ENCODE assay signal across 19 cellular contexts in the genomic region with DNA sequence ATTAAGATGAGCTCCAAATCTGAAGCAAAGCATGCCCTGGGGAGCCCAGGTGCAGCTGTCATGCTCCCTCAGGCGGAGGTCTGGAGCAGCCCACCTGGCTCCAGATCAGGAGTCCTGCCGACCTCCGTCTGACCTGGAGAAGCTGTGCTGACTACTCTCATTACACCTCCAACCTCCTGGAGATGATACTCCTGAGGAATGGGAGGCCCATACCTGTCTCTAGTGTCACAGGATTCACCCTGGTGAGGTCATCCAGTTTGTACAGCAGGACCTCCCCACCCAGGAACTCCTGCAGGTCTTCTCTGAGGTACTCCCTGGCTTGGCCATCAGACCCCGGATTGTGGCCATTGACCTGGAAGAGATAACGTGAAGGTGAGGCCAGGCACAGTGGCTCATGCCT.
"Had no signal": no experiment of that assay in that cellular context is flagged by ENCODE, and none has a peak within 500 bp of the region (broad histone marks: within the 10 kb centered on the region; RNA-seq: fewer than 3 reads in every experiment).

No MANE protein-coding gene starts in this region.

- DNase-seq: activated CD4-positive, alpha-beta T cell treated with anti-CD3 and anti-CD28 coated beads for 1 hour; activated T-cell treated with anti-CD3 and anti-CD28 coated beads, Interleukin-2, amount 50 U/mL, for 24 hours; anterior cingulate cortex; central memory CD4-positive, alpha-beta T cell; dorsolateral prefrontal cortex; foreskin keratinocyte; hypothalamus; kidney; left ventricle myocardium inferior; mucosa of descending colon; naive thymus-derived CD4-positive, alpha-beta T cell; right lobe of liver; small intestine; stimulated activated CD4-positive, alpha-beta T cell treated with anti-CD3 and anti-CD28 coated beads, Interleukin-15, amount 100 ng/mL, for 24 hours; stimulated activated CD4-positive, alpha-beta T cell treated with anti-CD3 and anti-CD28 coated beads, Interleukin-4, amount 100 ng/mL, for 24 hours; WERI-Rb-1 had no signal

- H3K36me3 ChIP-seq: neural progenitor cell, ovary had no signal

- H3K27me3 ChIP-seq: dorsolateral prefrontal cortex, foreskin keratinocyte, neural progenitor cell, ovary, right lobe of liver had no signal

- H3K4me1 ChIP-seq: left ventricle myocardium inferior, neural progenitor cell, right lobe of liver had no signal

- H3K27ac ChIP-seq: dorsolateral prefrontal cortex, foreskin keratinocyte, left ventricle myocardium inferior, neural progenitor cell, ovary, right lobe of liver, WERI-Rb-1 had no signal

- H3K4me3 ChIP-seq: dorsolateral prefrontal cortex, left ventricle myocardium inferior, mucosa of descending colon, neural progenitor cell, ovary, right lobe of liver had no signal

- H3K9me3 ChIP-seq: left ventricle myocardium inferior, mucosa of descending colon, ovary, right lobe of liver had no signal

- ATAC-seq: foreskin keratinocyte; mucosa of descending colon; naive thymus-derived CD4-positive, alpha-beta T cell; right lobe of liver; stimulated activated memory B cell treated with anti-CD40 and anti-IgM and Interleukin-4, amounts not matched to agents 10 μg/mL and 1 μg/mL and 100 μg/mL, for 72 hours had no signal
